In the genomic region with DNA sequence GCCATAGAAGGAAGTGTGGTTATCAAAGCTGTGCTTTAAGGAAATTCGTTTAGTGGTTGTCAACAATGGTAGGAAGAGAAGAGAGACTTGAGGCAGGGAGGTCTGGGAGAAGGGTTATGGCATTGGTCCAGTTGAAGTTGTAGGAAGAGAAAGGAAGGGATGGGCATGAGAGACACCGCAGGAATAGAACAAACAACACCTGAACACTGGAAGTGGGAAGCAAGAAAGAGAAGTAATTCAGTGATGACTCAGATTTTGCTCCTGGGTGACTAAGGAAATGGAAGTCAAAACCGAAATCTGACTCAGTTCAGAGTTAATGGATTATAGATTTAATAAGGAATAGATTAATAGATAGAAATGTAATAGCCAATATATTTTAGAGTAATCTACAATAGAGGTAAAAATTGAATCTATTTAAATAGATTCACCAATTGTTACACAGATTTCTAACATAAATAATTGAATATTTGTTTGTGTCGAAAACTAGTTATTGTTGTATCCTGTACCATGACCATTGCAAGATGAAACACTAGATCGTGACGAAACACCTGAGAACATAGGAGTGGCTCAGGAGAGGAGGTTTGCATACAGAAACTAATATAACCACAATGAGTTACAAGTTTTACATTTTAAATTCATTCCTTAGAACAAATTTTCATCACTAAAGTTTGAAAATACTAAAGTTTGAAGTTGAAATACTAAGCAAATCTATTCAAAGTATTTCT, we compare ENCODE assay signal across 1 cellular context.
TF ChIP-seq lines count a peak whose summit lies in the region.

No MANE protein-coding gene starts in this region.

TF ChIP-seq in GM12878, 131 proteins besides CTCF, POLR2A, EP300 and RAD21:
- 0 out of 2 replicates have a peak, but pooled peaks have one; percentile 17 for TF ChIP-seq DPF2 (IDR thresholded peaks at IDR 0.05)
- TF ChIP-seq JUNB (IDR thresholded peaks at IDR 0.05): 0 out of 2 replicates have a peak, but pooled peaks have one; percentile 11
- peak; percentile 58 to 69; a peak in 3 of 4 replicates for TF ChIP-seq IKZF2 (IDR thresholded peaks at IDR 0.05)
- peak; percentile 62 for TF ChIP-seq IKZF1 (conservative IDR thresholded peaks at IDR 0.05)
- TF ChIP-seq, protein P1, sequence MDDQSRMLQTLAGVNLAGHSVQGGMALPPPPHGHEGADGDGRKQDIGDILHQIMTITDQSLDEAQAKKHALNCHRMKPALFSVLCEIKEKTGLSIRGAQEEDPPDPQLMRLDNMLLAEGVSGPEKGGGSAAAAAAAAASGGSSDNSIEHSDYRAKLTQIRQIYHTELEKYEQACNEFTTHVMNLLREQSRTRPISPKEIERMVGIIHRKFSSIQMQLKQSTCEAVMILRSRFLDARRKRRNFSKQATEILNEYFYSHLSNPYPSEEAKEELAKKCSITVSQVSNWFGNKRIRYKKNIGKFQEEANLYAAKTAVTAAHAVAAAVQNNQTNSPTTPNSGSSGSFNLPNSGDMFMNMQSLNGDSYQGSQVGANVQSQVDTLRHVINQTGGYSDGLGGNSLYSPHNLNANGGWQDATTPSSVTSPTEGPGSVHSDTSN (IDR thresholded peaks at IDR 0.05; ENCODE audit: insufficient replicate concordance, low read depth, low read length): no peak
- TF ChIP-seq, protein P2, sequence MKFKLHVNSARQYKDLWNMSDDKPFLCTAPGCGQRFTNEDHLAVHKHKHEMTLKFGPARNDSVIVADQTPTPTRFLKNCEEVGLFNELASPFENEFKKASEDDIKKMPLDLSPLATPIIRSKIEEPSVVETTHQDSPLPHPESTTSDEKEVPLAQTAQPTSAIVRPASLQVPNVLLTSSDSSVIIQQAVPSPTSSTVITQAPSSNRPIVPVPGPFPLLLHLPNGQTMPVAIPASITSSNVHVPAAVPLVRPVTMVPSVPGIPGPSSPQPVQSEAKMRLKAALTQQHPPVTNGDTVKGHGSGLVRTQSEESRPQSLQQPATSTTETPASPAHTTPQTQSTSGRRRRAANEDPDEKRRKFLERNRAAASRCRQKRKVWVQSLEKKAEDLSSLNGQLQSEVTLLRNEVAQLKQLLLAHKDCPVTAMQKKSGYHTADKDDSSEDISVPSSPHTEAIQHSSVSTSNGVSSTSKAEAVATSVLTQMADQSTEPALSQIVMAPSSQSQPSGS (IDR thresholded peaks at IDR 0.05; ENCODE audit: low read length): no peak
